In genomic region chr12:124696689-124697476, GRCh38 we compare ENCODE assay signal across 2 cellular contexts.
TF ChIP-seq lines count a peak whose summit lies in the region.

No MANE protein-coding gene starts in this region.

TF ChIP-seq in K562, 482 proteins besides CTCF, POLR2A, EP300 and RAD21 (continued from another document):
- no peak for TF ChIP-seq SFPQ (IDR thresholded peaks at IDR 0.05; ENCODE audit: low read depth, low read length)
- no peak for TF ChIP-seq HOMEZ (CRISPR knock-in tag; IDR thresholded peaks at IDR 0.05)
- TF ChIP-seq KDM2B (CRISPR knock-in tag; IDR thresholded peaks at IDR 0.05), result no peak
- TF ChIP-seq TAL1 (IDR thresholded peaks at IDR 0.05), result no peak
- TF ChIP-seq ARID3B (CRISPR knock-in tag; IDR thresholded peaks at IDR 0.05; ENCODE audit: borderline replicate concordance), result no peak
- no peak for TF ChIP-seq ELF2 (CRISPR knock-in tag; IDR thresholded peaks at IDR 0.05)
- no peak for TF ChIP-seq ILK (tag; IDR thresholded peaks at IDR 0.05; ENCODE audit: borderline replicate concordance, low read depth)
- no peak for TF ChIP-seq FOXA1 (IDR thresholded peaks at IDR 0.05; ENCODE audit: borderline replicate concordance)
- TF ChIP-seq RFX1 (IDR thresholded peaks at IDR 0.05), result peak; percentile 73

TF ChIP-seq in HepG2, 621 proteins besides CTCF, POLR2A, EP300 and RAD21:
- TF ChIP-seq AKNA (CRISPR knock-in tag; IDR thresholded peaks at IDR 0.05; ENCODE audit: borderline replicate concordance) (no peak), ZNF607 (CRISPR knock-in tag; IDR thresholded peaks at IDR 0.05; ENCODE audit: borderline replicate concordance) (no peak), ZNF841 (CRISPR knock-in tag; IDR thresholded peaks at IDR 0.05; ENCODE audit: borderline replicate concordance) (no peak), ZNF567 (CRISPR knock-in tag; IDR thresholded peaks at IDR 0.05; ENCODE audit: borderline replicate concordance) (no peak)
